In genomic region chr11:28108909-28109308, GRCh38 we compare ENCODE assay signal across 8 cellular contexts. TPM values are rescaled to one million over a fixed set of nuclear protein-coding genes. Genes with fewer than 3 reads are reported as not detected.
DNase-seq lines count a peak whose midpoint lies in the region; ATAC-seq and TF ChIP-seq lines count a peak whose summit lies in the region.

No MANE protein-coding gene starts in this region.

- ATAC-seq in naive thymus-derived CD8-positive, alpha-beta T cell = no peak
- ATAC-seq in GM21423 (IDR thresholded peaks at IDR 0.05; ENCODE audit: unreplicated experiment) = no peak
- ATAC-seq in HG03039 (IDR thresholded peaks at IDR 0.05; ENCODE audit: unreplicated experiment) = no peak

- peak overlapping the region; percentile 91 for H3K4me3 ChIP-seq in BE2C (ENCODE audit: low read depth, low read length)
- H3K4me3 ChIP-seq in Jurkat, Clone E6-1 (ENCODE audit: low read length) = peak overlapping the region; percentile 69
- H3K4me3 ChIP-seq in cardiac fibroblast (replicated peaks in 1 of 2; ENCODE audit: low read depth in 2 of 2, low read length in 2 of 2) = peak overlapping the region; percentile 59 to 73

- DNase-seq in BE2C (no peak), cardiac fibroblast (ENCODE audit: low read depth in 2 of 2) (no peak), GM20000 (ENCODE audit: low spot score) (no peak), NCI-H1694 treated with DMSO at 0.1 percent for 48 hours (lab: John Stamatoyannopoulos, UW) (no peak)
- DNase-seq in Jurkat, Clone E6-1 (ENCODE audit: low read depth, low spot score) = no peak
- DNase-seq in naive thymus-derived CD8-positive, alpha-beta T cell = peak in 1 of 10 donors; percentile 7

- no peaks in the 10 kb centered on the region for H3K27me3 Mint-ChIP-seq in naive thymus-derived CD8-positive, alpha-beta T cell

- no peaks in the 10 kb centered on the region for H3K9me3 Mint-ChIP-seq in naive thymus-derived CD8-positive, alpha-beta T cell

- H3K36me3 ChIP-seq in BE2C = no peaks in the 10 kb centered on the region

- H3K36me3 Mint-ChIP-seq in naive thymus-derived CD8-positive, alpha-beta T cell = peaks cover 0 to 4% (median 2%) of the 10 kb centered on the region in 3 donors

- TF ChIP-seq CTCF in BE2C (IDR thresholded peaks at IDR 0.05; ENCODE audit: low read depth, low read length) (no peak), cardiac fibroblast (IDR thresholded peaks at IDR 0.05; ENCODE audit: low read depth, low read length) (no peak), GM20000 (IDR thresholded peaks at IDR 0.05; ENCODE audit: extremely low read depth, missing control alignments) (no peak)

- no peaks in the 10 kb centered on the region for H3K9me3 ChIP-seq in BE2C

- H3K27ac Mint-ChIP-seq in naive thymus-derived CD8-positive, alpha-beta T cell = peak overlapping the region; percentile 94 to 100 (median 98)

- H3K4me1 Mint-ChIP-seq in naive thymus-derived CD8-positive, alpha-beta T cell = peaks cover 21 to 67% (median 53%) of the 10 kb centered on the region in 4 donors

- peak overlapping the region; percentile 88 to 94 (median 92) for H3K4me3 Mint-ChIP-seq in naive thymus-derived CD8-positive, alpha-beta T cell

- H3K27me3 ChIP-seq in BE2C = no peaks in the 10 kb centered on the region

- POLR2A ChIA-PET in naive thymus-derived CD8-positive, alpha-beta T cell (lab: Charles Lee) = no interaction called here

- no peaks in the 10 kb centered on the region for H3K4me1 ChIP-seq in BE2C

RNA-seq across cellular contexts. Expression of gene METTL15, which starts 0.7 kb away (rescaled TPM):
- 5.0 TPM for polyA plus RNA-seq in BE2C (2012; ENCODE audit: insufficient read depth, insufficient read length, low read depth)
- 7.6 TPM for polyA plus RNA-seq in Jurkat, Clone E6-1 (2012; ENCODE audit: insufficient read depth, insufficient read length)
- 10 to 100 TPM; 13.9 to 14.0 TPM for total RNA-seq in naive thymus-derived CD8-positive, alpha-beta T cell
- polyA plus RNA-seq in naive thymus-derived CD8-positive, alpha-beta T cell = 1 to 10 TPM; 4.4 to 7.1 (median 6.8) TPM

RNA-seq across cellular contexts. Expression of gene KIF18A, which starts 1.0 kb away (rescaled TPM):
- 1.6 TPM for polyA plus RNA-seq in BE2C (2012; ENCODE audit: insufficient read depth, insufficient read length, low read depth)
- polyA plus RNA-seq in Jurkat, Clone E6-1 (2012; ENCODE audit: insufficient read depth, insufficient read length) = 17.2 TPM
- total RNA-seq in naive thymus-derived CD8-positive, alpha-beta T cell = under 1 TPM; 0.39 to 0.52 TPM
- polyA plus RNA-seq in naive thymus-derived CD8-positive, alpha-beta T cell = 1 to 10 TPM in 1 of 3 donors, under 1 TPM in 2; 0.20 to 1.2 (median 0.41) TPM
